In the genomic region with DNA sequence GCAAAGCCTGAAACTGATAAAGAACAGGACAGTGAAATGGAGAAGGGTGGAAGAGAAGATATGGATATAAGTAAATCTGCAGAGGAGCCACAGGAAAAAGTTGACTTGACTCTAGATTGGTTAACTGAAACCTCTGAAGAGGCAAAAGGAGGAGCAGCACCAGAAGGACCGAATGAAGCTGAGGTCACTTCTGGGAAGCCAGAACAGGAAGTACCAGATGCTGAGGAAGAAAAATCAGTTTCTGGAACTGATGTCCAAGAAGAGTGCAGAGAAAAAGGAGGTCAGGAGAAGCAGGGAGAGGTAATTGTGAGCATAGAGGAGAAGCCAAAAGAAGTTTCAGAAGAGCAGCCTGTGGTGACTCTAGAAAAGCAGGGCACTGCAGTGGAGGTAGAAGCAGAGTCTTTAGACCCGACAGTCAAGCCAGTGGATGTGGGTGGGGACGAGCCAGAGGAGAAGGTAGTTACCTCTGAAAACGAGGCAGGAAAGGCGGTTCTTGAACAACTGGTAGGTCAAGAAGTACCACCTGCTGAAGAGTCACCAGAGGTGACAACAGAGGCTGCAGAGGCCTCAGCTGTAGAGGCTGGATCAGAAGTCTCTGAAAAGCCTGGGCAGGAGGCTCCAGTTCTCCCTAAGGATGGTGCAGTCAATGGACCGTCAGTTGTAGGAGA, we compare ENCODE assay signal across 15 cellular contexts. TPM values are rescaled to one million over a fixed set of nuclear protein-coding genes. Genes with fewer than 3 reads are reported as not detected.
DNase-seq lines count a peak whose midpoint lies in the region; ATAC-seq, FAIRE-seq and TF ChIP-seq lines count a peak whose summit lies in the region.
"Had no signal": no experiment of that assay in that cellular context is flagged by ENCODE, and none has a peak within 500 bp of the region (broad histone marks: within the 10 kb centered on the region; RNA-seq: fewer than 3 reads in every experiment).

No MANE protein-coding gene starts in this region.

- POLR2A ChIA-PET in K562 (lab: Yijun Ruan, JAX) = interaction anchor here (0.7 to 2.1 kb wide), 5 partner anchors 8 to 86 kb away, joined by 3 to 7 read pairs (median 3); partner anchors contain the start of gene PRDX1

- no peak overlapping the region for H3K4me3 Mint-ChIP-seq in activated T-cell treated with anti-CD3 and anti-CD28 coated beads, Interleukin-2, amount 50 U/mL, for 72 hours
- peak overlapping the region in 1 of 4 donors; percentile 93 for H3K4me3 Mint-ChIP-seq in IgD-negative memory B cell

- H3K27ac ChIP-seq in K562 (ENCODE audit: extremely low read depth, low read depth, low read length) (no peak overlapping the region), neutrophil (peak overlapping the region; percentile 74)
- H3K27ac ChIP-seq: foreskin keratinocyte had no signal

- H3K36me3 ChIP-seq in K562 (ENCODE audit: control insufficient read depth, insufficient read depth, low read length) (peaks cover 94% of the 10 kb centered on the region), neutrophil (no peaks in the 10 kb centered on the region), mucosa of descending colon (ENCODE audit: low read depth) (no peaks in the 10 kb centered on the region)

- no peak overlapping the region for H3K9ac ChIP-seq in K562 (ENCODE audit: insufficient read depth in 1 of 2, low read depth in 2 of 2, low read length in 2 of 2)

- H3K9me3 Mint-ChIP-seq in activated T-cell treated with anti-CD3 and anti-CD28 coated beads, Interleukin-2, amount 50 U/mL, for 72 hours = no peaks in the 10 kb centered on the region
- no peaks in the 10 kb centered on the region for H3K9me3 Mint-ChIP-seq in IgD-negative memory B cell

- H3K79me2 ChIP-seq in K562 (ENCODE audit: control insufficient read depth, insufficient read depth, low read length) = peaks cover 57% of the 10 kb centered on the region

- peaks cover 26% of the 10 kb centered on the region for H3K4me1 Mint-ChIP-seq in activated T-cell treated with anti-CD3 and anti-CD28 coated beads, Interleukin-2, amount 50 U/mL, for 72 hours (ENCODE audit: low read depth)
- peaks cover 27 to 38% (median 28%) of the 10 kb centered on the region in 3 donors for H3K4me1 Mint-ChIP-seq in IgD-negative memory B cell

- DNase-seq in activated T-cell treated with anti-CD3 and anti-CD28 coated beads, Interleukin-2, amount 50 U/mL, for 72 hours = no peak
- no peak for DNase-seq in activated T-cell treated with anti-CD3 and anti-CD28 coated beads, Interleukin-2, amount 50 U/mL, for 1 hour
- no peak for DNase-seq in K562 (ENCODE audit: extremely low read depth in 1 of 4, low spot score in 3 of 4)
- DNase-seq in foreskin fibroblast = no peak
- no peak for DNase-seq in mucosa of descending colon
- DNase-seq: DMS79; foreskin keratinocyte; midbrain; NCI-H1417; NCI-H510A; stimulated activated CD4-positive, alpha-beta T cell treated with anti-CD3 and anti-CD28 coated beads, Interleukin-15, amount 100 ng/mL, for 24 hours had no signal

- 76% methylated on average over 6 of the region's 6 CpGs for WGBS in K562 (ENCODE audit: insufficient coverage, low coverage, missing lambda C conversion rate)

- H4K20me1 ChIP-seq in K562 (replicated peaks; ENCODE audit: control insufficient read depth, insufficient read depth, low read length) = no peaks in the 10 kb centered on the region

- TF ChIP-seq RAD21 in K562 (CRISPR knock-in tag; conservative IDR thresholded peaks at IDR 0.05 in 1 of 2, IDR thresholded peaks at IDR 0.05 in 1 of 2) = no peak

- H3K4me1 ChIP-seq in K562 (replicated peaks in 1 of 2; ENCODE audit: control insufficient read depth in 2 of 2, insufficient read depth in 2 of 2, low read length in 2 of 2) = no peaks in the 10 kb centered on the region; a peak in 1 of 5 replicates
- peaks cover 27 to 28% of the 10 kb centered on the region in 2 experiments for H3K4me1 ChIP-seq in neutrophil (ENCODE audit: control insufficient read depth in 1 of 2, insufficient read depth in 1 of 2, low read depth in 1 of 2, low read length in 1 of 2)
- H3K4me1 ChIP-seq in mucosa of descending colon (ENCODE audit: low read depth) = no peaks in the 10 kb centered on the region

- H3K4me3 ChIP-seq in K562 (no peak overlapping the region), neutrophil (ENCODE audit: low read depth in 1 of 2, low read length in 1 of 2) (peak overlapping the region in 1 of 2 experiments; percentile 40), foreskin fibroblast (ENCODE audit: low read depth in 1 of 2, low read length in 2 of 2) (no peak overlapping the region), mucosa of descending colon (no peak overlapping the region)

- TF ChIP-seq POLR2A in K562 (conservative IDR thresholded peaks at IDR 0.05) = no peak

- H3K27ac Mint-ChIP-seq in activated T-cell treated with anti-CD3 and anti-CD28 coated beads, Interleukin-2, amount 50 U/mL, for 72 hours = peak overlapping the region; percentile 80
- H3K27ac Mint-ChIP-seq in IgD-negative memory B cell = peak overlapping the region; percentile 22 to 92 (median 88)

- H3K27me3 ChIP-seq in K562 (ENCODE audit: control insufficient read depth in 2 of 2, insufficient read depth in 2 of 2, low read length in 2 of 2) = no peaks in the 10 kb centered on the region
- H3K27me3 ChIP-seq in neutrophil = no peaks in the 10 kb centered on the region
- H3K27me3 ChIP-seq: foreskin keratinocyte had no signal

- H2AFZ ChIP-seq in K562 (ENCODE audit: low read depth, low read length) = no peak overlapping the region

- no peak for TF ChIP-seq CTCF in K562 (IDR thresholded peaks at IDR 0.05 in 2 of 3, conservative IDR thresholded peaks at IDR 0.05 in 1 of 3; ENCODE audit: insufficient read depth in 2 of 3, low read depth in 1 of 3, low read length in 3 of 3)
- no peak for TF ChIP-seq CTCF in neutrophil (IDR thresholded peaks at IDR 0.05)
- TF ChIP-seq CTCF in foreskin fibroblast (IDR thresholded peaks at IDR 0.05; ENCODE audit: low read depth, low read length) = no peak
- no peak for TF ChIP-seq CTCF in mucosa of descending colon (IDR thresholded peaks at IDR 0.05)

- in situ Hi-C loops in K562 (cut with MboI) = no loop called here

- H3K4me2 ChIP-seq in K562 (ENCODE audit: insufficient read depth, low read length) = no peak overlapping the region

- ATAC-seq in activated T-cell treated with anti-CD3 and anti-CD28 coated beads, Interleukin-2, amount 50 U/mL, for 72 hours (replicated peaks in 1 of 2) = no peak
- no peak for ATAC-seq in K562
- no peak for ATAC-seq in GM21390 (IDR thresholded peaks at IDR 0.05; ENCODE audit: unreplicated experiment)
- no peak for ATAC-seq in mucosa of descending colon
- ATAC-seq: foreskin keratinocyte had no signal

- no peak for FAIRE-seq in K562 (lab: Jason Lieb, UNC)

- BruUV-seq in K562 (replicated peaks; lab: Mats Ljungman, UMichigan) = TSS peak; percentile 79

- H3K27me3 Mint-ChIP-seq in activated T-cell treated with anti-CD3 and anti-CD28 coated beads, Interleukin-2, amount 50 U/mL, for 72 hours (ENCODE audit: low read depth) = no peaks in the 10 kb centered on the region
- no peaks in the 10 kb centered on the region for H3K27me3 Mint-ChIP-seq in IgD-negative memory B cell
- H3K27me3 Mint-ChIP-seq: progenitor cell of endocrine pancreas had no signal

- TF ChIP-seq EP300 in K562 (IDR thresholded peaks at IDR 0.05; ENCODE audit: low read length) = no peak

- no peaks in the 10 kb centered on the region for H3K9me1 ChIP-seq in K562 (ENCODE audit: control insufficient read depth, insufficient read depth, low read length)

- CTCF ChIA-PET in K562 (lab: Yijun Ruan, JAX; ENCODE audit: low intra/inter-chr PET ratio) = no interaction called here

- H3K9me3 ChIP-seq in K562 (replicated peaks; ENCODE audit: control insufficient read depth, insufficient read depth, low read depth, low read length) (no peaks in the 10 kb centered on the region), neutrophil (no peaks in the 10 kb centered on the region), mucosa of descending colon (no peaks in the 10 kb centered on the region)

- peaks cover 22 to 61% of the 10 kb centered on the region in 2 donors for H3K36me3 Mint-ChIP-seq in activated T-cell treated with anti-CD3 and anti-CD28 coated beads, Interleukin-2, amount 50 U/mL, for 72 hours (ENCODE audit: insufficient read depth in 2 of 2)
- H3K36me3 Mint-ChIP-seq in IgD-negative memory B cell = peaks cover 16% of the 10 kb centered on the region

- intact Hi-C loops in K562 (cut with micrococcal nuclease) (no loop called here), mucosa of descending colon (cut with DNase I, micrococcal nuclease) (no loop called here)

RNA-seq across cellular contexts. Expression of gene CCDC17, which starts 16.3 kb away (rescaled TPM):
- total RNA-seq in activated T-cell treated with anti-CD3 and anti-CD28 coated beads, Interleukin-2, amount 50 U/mL, for 72 hours = 1 to 10 TPM; 5.2 to 5.9 TPM
- polyA plus RNA-seq in IgD-negative memory B cell (0.60 TPM), K562 (2011; rRNA removed) (0.85 and 1.4 TPM in 2 replicates), K562 (2014; fragmentation: Illumina TruSeq; extraction: Trizol) (0.51 and 0.54 TPM in 2 replicates), K562 (2014; fragmentation: Nextera tagmentation; extraction: Ambion mirVana) (under 1 TPM; 0.20 TPM), K562 (2014; rRNA removed) (1.4 and 1.6 TPM in 2 replicates)
- 10.6 and 21.6 TPM in 2 replicates for total RNA-seq in K562 (2011; cell fraction: chromatin; rRNA removed; ENCODE audit: low replicate concordance)
- total RNA-seq in K562 (2011; cell fraction: nucleolus; rRNA removed) = 10.8 and 12.8 TPM in 2 replicates
- 9.5 and 12.6 TPM in 2 replicates for total RNA-seq in K562 (2011; cell fraction: nucleoplasm; rRNA removed)
- total RNA-seq in K562 (2014; rRNA removed) (0.82 and 2.1 TPM in 2 replicates), K562 (2014; rRNA removed; fragmentation: Illumina TruSeq; extraction: Trizol) (0.62 and 0.73 TPM in 2 replicates), K562 (2015; rRNA removed; fragmentation: Illumina TruSeq; extraction: Trizol) (1.1 and 1.3 TPM in 2 replicates), K562 (2021) (2.0 and 2.4 TPM in 2 replicates), mucosa of descending colon (1 to 10 TPM; 4.1 to 6.8 (median 6.0) TPM)
- polyA plus RNA-seq in K562 (2011; cell fraction: cytosol; rRNA removed) = 0.78 and 0.98 TPM in 2 replicates
- 9.2 and 13.3 TPM in 2 replicates for polyA plus RNA-seq in K562 (2011; cell fraction: nucleus; rRNA removed)
- polyA plus RNA-seq in K562 (2012) = 0.56 and 1.4 TPM in 2 replicates
- polyA minus RNA-seq in K562 (2011; rRNA and poly(A)+ RNA removed) = 1.3 and 1.7 TPM in 2 replicates
- 0.76 and 0.91 TPM in 2 replicates for polyA minus RNA-seq in K562 (2011; cell fraction: cytosol; rRNA and poly(A)+ RNA removed)
- 3.5 and 3.7 TPM in 2 replicates for polyA minus RNA-seq in K562 (2011; cell fraction: nucleus; rRNA and poly(A)+ RNA removed)

RNA-seq across cellular contexts. Expression of gene NASP, which starts 23.7 kb away (rescaled TPM):
- 100 to 1,000 TPM; 214 to 241 TPM for total RNA-seq in activated T-cell treated with anti-CD3 and anti-CD28 coated beads, Interleukin-2, amount 50 U/mL, for 72 hours
- 116 TPM for polyA plus RNA-seq in IgD-negative memory B cell
- 238 and 493 TPM in 2 replicates for total RNA-seq in K562 (2011; cell fraction: chromatin; rRNA removed; ENCODE audit: low replicate concordance)
- total RNA-seq in K562 (2011; cell fraction: nucleolus; rRNA removed) = 142 and 174 TPM in 2 replicates
- 284 and 450 TPM in 2 replicates for total RNA-seq in K562 (2011; cell fraction: nucleoplasm; rRNA removed)
- total RNA-seq in K562 (2014; rRNA removed) = 348 and 419 TPM in 2 replicates
- total RNA-seq in K562 (2014; rRNA removed; fragmentation: Illumina TruSeq; extraction: Trizol) = 452 and 498 TPM in 2 replicates
- 479 and 526 TPM in 2 replicates for total RNA-seq in K562 (2015; rRNA removed; fragmentation: Illumina TruSeq; extraction: Trizol)
- 297 and 341 TPM in 2 replicates for total RNA-seq in K562 (2021)
- 279 and 361 TPM in 2 replicates for polyA plus RNA-seq in K562 (2011; rRNA removed)
- 164 and 221 TPM in 2 replicates for polyA plus RNA-seq in K562 (2011; cell fraction: cytosol; rRNA removed)
- polyA plus RNA-seq in K562 (2011; cell fraction: nucleus; rRNA removed) = 319 and 321 TPM in 2 replicates
- 265 and 362 TPM in 2 replicates for polyA plus RNA-seq in K562 (2012)
- polyA plus RNA-seq in K562 (2014; fragmentation: Illumina TruSeq; extraction: Trizol) = 471 and 546 TPM in 2 replicates
- polyA plus RNA-seq in K562 (2014; fragmentation: Nextera tagmentation; extraction: Ambion mirVana) = 100 to 1,000 TPM; 199 to 369 TPM
- polyA plus RNA-seq in K562 (2014; rRNA removed) = 496 and 578 TPM in 2 replicates
- 269 and 276 TPM in 2 replicates for polyA minus RNA-seq in K562 (2011; rRNA and poly(A)+ RNA removed)
- 152 and 212 TPM in 2 replicates for polyA minus RNA-seq in K562 (2011; cell fraction: cytosol; rRNA and poly(A)+ RNA removed)
- 132 and 189 TPM in 2 replicates for polyA minus RNA-seq in K562 (2011; cell fraction: nucleus; rRNA and poly(A)+ RNA removed)
- total RNA-seq in mucosa of descending colon = 10 to 100 TPM; 51.5 to 69.1 (median 60.1) TPM

RNA-seq across cellular contexts. Expression of gene AKR1A1, which starts 56.9 kb away (rescaled TPM):
- total RNA-seq in activated T-cell treated with anti-CD3 and anti-CD28 coated beads, Interleukin-2, amount 50 U/mL, for 72 hours = 100 to 1,000 TPM; 155 to 178 TPM
- polyA plus RNA-seq in IgD-negative memory B cell (117 TPM), K562 (2011; rRNA removed) (211 and 285 TPM in 2 replicates), K562 (2014; fragmentation: Illumina TruSeq; extraction: Trizol) (139 TPM in 2 replicates), K562 (2014; fragmentation: Nextera tagmentation; extraction: Ambion mirVana) (100 to 1,000 TPM in 1 of 2 experiments, 10 to 100 TPM in 1; 68.6 to 114 TPM), K562 (2014; rRNA removed) (150 and 184 TPM in 2 replicates)
- 130 and 233 TPM in 2 replicates for total RNA-seq in K562 (2011; cell fraction: chromatin; rRNA removed; ENCODE audit: low replicate concordance)
- 180 and 202 TPM in 2 replicates for total RNA-seq in K562 (2011; cell fraction: nucleolus; rRNA removed)
- 172 and 179 TPM in 2 replicates for total RNA-seq in K562 (2011; cell fraction: nucleoplasm; rRNA removed)
- total RNA-seq in K562 (2014; rRNA removed) (98.6 and 121 TPM in 2 replicates), K562 (2014; rRNA removed; fragmentation: Illumina TruSeq; extraction: Trizol) (99.7 and 132 TPM in 2 replicates), K562 (2015; rRNA removed; fragmentation: Illumina TruSeq; extraction: Trizol) (126 and 127 TPM in 2 replicates), K562 (2021) (142 and 177 TPM in 2 replicates), mucosa of descending colon (100 to 1,000 TPM; 118 to 206 (median 190) TPM)
- polyA plus RNA-seq in K562 (2011; cell fraction: cytosol; rRNA removed) = 210 and 307 TPM in 2 replicates
- polyA plus RNA-seq in K562 (2011; cell fraction: nucleus; rRNA removed) = 171 and 202 TPM in 2 replicates
- 173 and 250 TPM in 2 replicates for polyA plus RNA-seq in K562 (2012)
- 165 and 169 TPM in 2 replicates for polyA minus RNA-seq in K562 (2011; rRNA and poly(A)+ RNA removed)
- 102 and 104 TPM in 2 replicates for polyA minus RNA-seq in K562 (2011; cell fraction: cytosol; rRNA and poly(A)+ RNA removed)
- polyA minus RNA-seq in K562 (2011; cell fraction: nucleus; rRNA and poly(A)+ RNA removed) = 66.4 and 89.5 TPM in 2 replicates
